1 cellular context compared by ENCODE assay signal in the genomic region with DNA sequence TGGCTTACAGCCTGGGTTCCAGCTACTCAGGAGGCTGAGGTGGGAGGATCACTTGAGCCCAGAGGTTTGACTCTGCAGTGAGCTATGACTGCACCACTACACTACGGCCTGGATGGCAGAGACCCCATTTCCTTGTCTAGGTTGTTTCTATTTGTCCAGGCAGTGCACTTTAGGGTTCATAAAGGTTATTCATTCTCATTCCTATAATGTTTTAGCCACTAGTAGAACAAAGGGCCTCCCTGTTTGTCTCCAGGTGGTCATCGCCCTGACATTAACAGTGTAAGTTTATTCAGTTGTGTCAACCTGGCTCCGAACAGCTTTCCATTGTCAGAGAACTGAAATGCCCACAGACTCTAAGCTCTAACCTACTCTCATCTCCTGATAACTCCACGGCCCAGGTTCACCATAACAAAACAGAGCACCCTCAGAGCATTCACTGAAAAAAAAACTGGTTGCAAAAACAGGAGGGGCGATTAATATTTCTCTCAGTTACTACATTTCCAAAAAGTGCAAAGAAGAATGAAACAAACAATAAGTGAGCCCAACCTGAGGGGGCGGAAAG.
TF ChIP-seq lines count a peak whose summit lies in the region.

No MANE protein-coding gene starts in this region.

TF ChIP-seq in HepG2, 621 proteins besides CTCF, POLR2A, EP300 and RAD21 (continued from another document and continues in another):
- TF ChIP-seq TIGD3 (CRISPR knock-in tag; IDR thresholded peaks at IDR 0.05; ENCODE audit: borderline replicate concordance), result 0 out of 2 replicates have a peak, but pooled peaks have one; percentile 36
- no peak for TF ChIP-seq CEBPB (IDR thresholded peaks at IDR 0.05; ENCODE audit: borderline replicate concordance, low read depth, low read length)
- TF ChIP-seq ZNF724P (CRISPR knock-in tag; IDR thresholded peaks at IDR 0.05; ENCODE audit: borderline replicate concordance), result no peak
- no peak for TF ChIP-seq BRF2 (CRISPR knock-in tag; IDR thresholded peaks at IDR 0.05)
- 0 out of 2 replicates have a peak, but pooled peaks have one; percentile 10 for TF ChIP-seq ZSCAN31 (CRISPR knock-in tag; IDR thresholded peaks at IDR 0.05; ENCODE audit: low read depth)
- no peak for TF ChIP-seq ZSCAN12 (CRISPR knock-in tag; IDR thresholded peaks at IDR 0.05)
- no peak for TF ChIP-seq ZBTB37 (CRISPR knock-in tag; IDR thresholded peaks at IDR 0.05)
- 0 out of 2 replicates have a peak, but pooled peaks have one; percentile 49 for TF ChIP-seq ZNF331 (CRISPR knock-in tag; IDR thresholded peaks at IDR 0.05)
- no peak for TF ChIP-seq RFX1 (IDR thresholded peaks at IDR 0.05)
- no peak for TF ChIP-seq SKI (IDR thresholded peaks at IDR 0.05; ENCODE audit: partially characterized antibody)
- TF ChIP-seq ZNF138 (CRISPR knock-in tag; IDR thresholded peaks at IDR 0.05; ENCODE audit: low read depth), result no peak
- peak; percentile 14 for TF ChIP-seq CCAR2 (optimal IDR thresholded peaks at IDR 0.05; ENCODE audit: low read depth, low read length)
- TF ChIP-seq ZNF256 (CRISPR knock-in tag; conservative IDR thresholded peaks at IDR 0.05), result no peak
- TF ChIP-seq DMAP1 (CRISPR knock-in tag; IDR thresholded peaks at IDR 0.05), result 0 out of 2 replicates have a peak, but pooled peaks have one; percentile 37
- no peak for TF ChIP-seq ISX (CRISPR knock-in tag; conservative IDR thresholded peaks at IDR 0.05)
- TF ChIP-seq NFATC3 (CRISPR knock-in tag; IDR thresholded peaks at IDR 0.05), result no peak
- TF ChIP-seq ZNF354B (CRISPR knock-in tag; IDR thresholded peaks at IDR 0.05), result no peak
- no peak for TF ChIP-seq HOXA7 (CRISPR knock-in tag; IDR thresholded peaks at IDR 0.05)
- no peak for TF ChIP-seq ZNF761 (CRISPR knock-in tag; conservative IDR thresholded peaks at IDR 0.05)
- no peak for TF ChIP-seq THAP8 (CRISPR knock-in tag; IDR thresholded peaks at IDR 0.05; ENCODE audit: borderline replicate concordance)
- no peak for TF ChIP-seq ZBTB14 (CRISPR knock-in tag; IDR thresholded peaks at IDR 0.05)
- 0 out of 2 replicates have a peak, but pooled peaks have one; percentile 6 for TF ChIP-seq RFXAP (CRISPR knock-in tag; IDR thresholded peaks at IDR 0.05; ENCODE audit: borderline replicate concordance)
- 0 out of 2 replicates have a peak, but pooled peaks have one; percentile 3 for TF ChIP-seq STAG1 (CRISPR knock-in tag; IDR thresholded peaks at IDR 0.05)
- TF ChIP-seq ZNF530 (CRISPR knock-in tag; IDR thresholded peaks at IDR 0.05; ENCODE audit: low read depth), result no peak
- TF ChIP-seq PRMT3 (CRISPR knock-in tag; IDR thresholded peaks at IDR 0.05; ENCODE audit: borderline replicate concordance, low read depth), result no peak
- TF ChIP-seq SMARCC2 (IDR thresholded peaks at IDR 0.05), result no peak
- no peak for TF ChIP-seq SNAI1 (CRISPR knock-in tag; IDR thresholded peaks at IDR 0.05; ENCODE audit: borderline replicate concordance)
- TF ChIP-seq HMG20A (CRISPR knock-in tag; IDR thresholded peaks at IDR 0.05; ENCODE audit: borderline replicate concordance), result peak; percentile 34; the same call in 1 of the 2 replicates
- peak; percentile 80 for TF ChIP-seq FOXA1 (IDR thresholded peaks at IDR 0.05)
- peak; percentile 84 for TF ChIP-seq FOXA1 (CRISPR knock-in tag; IDR thresholded peaks at IDR 0.05)
- peak; percentile 85 for TF ChIP-seq ZBTB7B (CRISPR knock-in tag; IDR thresholded peaks at IDR 0.05)
- no peak for TF ChIP-seq ELF4 (CRISPR knock-in tag; IDR thresholded peaks at IDR 0.05; ENCODE audit: borderline replicate concordance)
- no peak for TF ChIP-seq CHD2 (IDR thresholded peaks at IDR 0.05; ENCODE audit: low read depth, low read length)
- TF ChIP-seq, protein P1, sequence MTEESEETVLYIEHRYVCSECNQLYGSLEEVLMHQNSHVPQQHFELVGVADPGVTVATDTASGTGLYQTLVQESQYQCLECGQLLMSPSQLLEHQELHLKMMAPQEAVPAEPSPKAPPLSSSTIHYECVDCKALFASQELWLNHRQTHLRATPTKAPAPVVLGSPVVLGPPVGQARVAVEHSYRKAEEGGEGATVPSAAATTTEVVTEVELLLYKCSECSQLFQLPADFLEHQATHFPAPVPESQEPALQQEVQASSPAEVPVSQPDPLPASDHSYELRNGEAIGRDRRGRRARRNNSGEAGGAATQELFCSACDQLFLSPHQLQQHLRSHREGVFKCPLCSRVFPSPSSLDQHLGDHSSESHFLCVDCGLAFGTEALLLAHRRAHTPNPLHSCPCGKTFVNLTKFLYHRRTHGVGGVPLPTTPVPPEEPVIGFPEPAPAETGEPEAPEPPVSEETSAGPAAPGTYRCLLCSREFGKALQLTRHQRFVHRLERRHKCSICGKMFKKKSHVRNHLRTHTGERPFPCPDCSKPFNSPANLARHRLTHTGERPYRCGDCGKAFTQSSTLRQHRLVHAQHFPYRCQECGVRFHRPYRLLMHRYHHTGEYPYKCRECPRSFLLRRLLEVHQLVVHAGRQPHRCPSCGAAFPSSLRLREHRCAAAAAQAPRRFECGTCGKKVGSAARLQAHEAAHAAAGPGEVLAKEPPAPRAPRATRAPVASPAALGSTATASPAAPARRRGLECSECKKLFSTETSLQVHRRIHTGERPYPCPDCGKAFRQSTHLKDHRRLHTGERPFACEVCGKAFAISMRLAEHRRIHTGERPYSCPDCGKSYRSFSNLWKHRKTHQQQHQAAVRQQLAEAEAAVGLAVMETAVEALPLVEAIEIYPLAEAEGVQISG (CRISPR knock-in tag; IDR thresholded peaks at IDR 0.05), result peak; percentile 31; the same call in 1 of the 2 replicates
- TF ChIP-seq, protein P2, sequence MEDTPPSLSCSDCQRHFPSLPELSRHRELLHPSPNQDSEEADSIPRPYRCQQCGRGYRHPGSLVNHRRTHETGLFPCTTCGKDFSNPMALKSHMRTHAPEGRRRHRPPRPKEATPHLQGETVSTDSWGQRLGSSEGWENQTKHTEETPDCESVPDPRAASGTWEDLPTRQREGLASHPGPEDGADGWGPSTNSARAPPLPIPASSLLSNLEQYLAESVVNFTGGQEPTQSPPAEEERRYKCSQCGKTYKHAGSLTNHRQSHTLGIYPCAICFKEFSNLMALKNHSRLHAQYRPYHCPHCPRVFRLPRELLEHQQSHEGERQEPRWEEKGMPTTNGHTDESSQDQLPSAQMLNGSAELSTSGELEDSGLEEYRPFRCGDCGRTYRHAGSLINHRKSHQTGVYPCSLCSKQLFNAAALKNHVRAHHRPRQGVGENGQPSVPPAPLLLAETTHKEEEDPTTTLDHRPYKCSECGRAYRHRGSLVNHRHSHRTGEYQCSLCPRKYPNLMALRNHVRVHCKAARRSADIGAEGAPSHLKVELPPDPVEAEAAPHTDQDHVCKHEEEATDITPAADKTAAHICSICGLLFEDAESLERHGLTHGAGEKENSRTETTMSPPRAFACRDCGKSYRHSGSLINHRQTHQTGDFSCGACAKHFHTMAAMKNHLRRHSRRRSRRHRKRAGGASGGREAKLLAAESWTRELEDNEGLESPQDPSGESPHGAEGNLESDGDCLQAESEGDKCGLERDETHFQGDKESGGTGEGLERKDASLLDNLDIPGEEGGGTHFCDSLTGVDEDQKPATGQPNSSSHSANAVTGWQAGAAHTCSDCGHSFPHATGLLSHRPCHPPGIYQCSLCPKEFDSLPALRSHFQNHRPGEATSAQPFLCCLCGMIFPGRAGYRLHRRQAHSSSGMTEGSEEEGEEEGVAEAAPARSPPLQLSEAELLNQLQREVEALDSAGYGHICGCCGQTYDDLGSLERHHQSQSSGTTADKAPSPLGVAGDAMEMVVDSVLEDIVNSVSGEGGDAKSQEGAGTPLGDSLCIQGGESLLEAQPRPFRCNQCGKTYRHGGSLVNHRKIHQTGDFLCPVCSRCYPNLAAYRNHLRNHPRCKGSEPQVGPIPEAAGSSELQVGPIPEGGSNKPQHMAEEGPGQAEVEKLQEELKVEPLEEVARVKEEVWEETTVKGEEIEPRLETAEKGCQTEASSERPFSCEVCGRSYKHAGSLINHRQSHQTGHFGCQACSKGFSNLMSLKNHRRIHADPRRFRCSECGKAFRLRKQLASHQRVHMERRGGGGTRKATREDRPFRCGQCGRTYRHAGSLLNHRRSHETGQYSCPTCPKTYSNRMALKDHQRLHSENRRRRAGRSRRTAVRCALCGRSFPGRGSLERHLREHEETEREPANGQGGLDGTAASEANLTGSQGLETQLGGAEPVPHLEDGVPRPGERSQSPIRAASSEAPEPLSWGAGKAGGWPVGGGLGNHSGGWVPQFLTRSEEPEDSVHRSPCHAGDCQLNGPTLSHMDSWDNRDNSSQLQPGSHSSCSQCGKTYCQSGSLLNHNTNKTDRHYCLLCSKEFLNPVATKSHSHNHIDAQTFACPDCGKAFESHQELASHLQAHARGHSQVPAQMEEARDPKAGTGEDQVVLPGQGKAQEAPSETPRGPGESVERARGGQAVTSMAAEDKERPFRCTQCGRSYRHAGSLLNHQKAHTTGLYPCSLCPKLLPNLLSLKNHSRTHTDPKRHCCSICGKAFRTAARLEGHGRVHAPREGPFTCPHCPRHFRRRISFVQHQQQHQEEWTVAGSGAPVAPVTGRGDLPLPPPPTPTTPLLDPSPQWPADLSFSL (CRISPR knock-in tag; IDR thresholded peaks at IDR 0.05), result no peak
- no peak for TF ChIP-seq ZBED4 (CRISPR knock-in tag; IDR thresholded peaks at IDR 0.05; ENCODE audit: borderline replicate concordance)
- TF ChIP-seq TAF1 (CRISPR knock-in tag; IDR thresholded peaks at IDR 0.05), result no peak
- TF ChIP-seq PHF8 (CRISPR knock-in tag; IDR thresholded peaks at IDR 0.05), result no peak
- TF ChIP-seq KDM5A (IDR thresholded peaks at IDR 0.05; ENCODE audit: borderline replicate concordance, low read length), result peak; percentile 52; the same call in 1 of the 2 replicates
- no peak for TF ChIP-seq SCMH1 (CRISPR knock-in tag; IDR thresholded peaks at IDR 0.05; ENCODE audit: borderline replicate concordance)
- no peak for TF ChIP-seq TOE1 (CRISPR knock-in tag; IDR thresholded peaks at IDR 0.05)
- TF ChIP-seq ZNF644 (CRISPR knock-in tag; IDR thresholded peaks at IDR 0.05; ENCODE audit: low read depth), result peak; percentile 67; the same call in 1 of the 2 replicates
- peak; percentile 51; the same call in 1 of the 2 replicates for TF ChIP-seq SALL1 (CRISPR knock-in tag; IDR thresholded peaks at IDR 0.05)
